ENCODE assay signal across 2 cellular contexts in the genomic region with DNA sequence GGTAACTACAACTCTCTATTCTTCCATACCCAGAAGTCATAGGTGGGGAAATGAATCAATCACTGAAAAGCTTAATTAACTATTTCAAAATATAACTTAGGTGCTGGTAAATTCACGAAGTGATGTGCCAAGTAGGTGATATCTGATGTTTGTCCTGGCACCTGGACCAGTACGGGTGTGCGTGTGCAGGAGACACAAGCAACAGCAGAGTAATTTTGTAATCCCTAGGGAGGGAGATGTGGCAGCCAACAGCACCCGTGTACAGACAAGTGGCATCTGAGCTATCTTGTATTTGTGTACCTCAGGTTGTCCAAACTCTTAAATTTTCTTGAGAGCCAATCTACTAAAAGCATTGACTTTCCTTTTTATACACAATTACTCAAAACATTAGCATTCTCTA.
TF ChIP-seq lines count a peak whose summit lies in the region.

No MANE protein-coding gene starts in this region.

TF ChIP-seq in liver, 16 proteins besides CTCF, POLR2A, EP300 and RAD21 (continued from another document):
- TF ChIP-seq, protein P1, sequence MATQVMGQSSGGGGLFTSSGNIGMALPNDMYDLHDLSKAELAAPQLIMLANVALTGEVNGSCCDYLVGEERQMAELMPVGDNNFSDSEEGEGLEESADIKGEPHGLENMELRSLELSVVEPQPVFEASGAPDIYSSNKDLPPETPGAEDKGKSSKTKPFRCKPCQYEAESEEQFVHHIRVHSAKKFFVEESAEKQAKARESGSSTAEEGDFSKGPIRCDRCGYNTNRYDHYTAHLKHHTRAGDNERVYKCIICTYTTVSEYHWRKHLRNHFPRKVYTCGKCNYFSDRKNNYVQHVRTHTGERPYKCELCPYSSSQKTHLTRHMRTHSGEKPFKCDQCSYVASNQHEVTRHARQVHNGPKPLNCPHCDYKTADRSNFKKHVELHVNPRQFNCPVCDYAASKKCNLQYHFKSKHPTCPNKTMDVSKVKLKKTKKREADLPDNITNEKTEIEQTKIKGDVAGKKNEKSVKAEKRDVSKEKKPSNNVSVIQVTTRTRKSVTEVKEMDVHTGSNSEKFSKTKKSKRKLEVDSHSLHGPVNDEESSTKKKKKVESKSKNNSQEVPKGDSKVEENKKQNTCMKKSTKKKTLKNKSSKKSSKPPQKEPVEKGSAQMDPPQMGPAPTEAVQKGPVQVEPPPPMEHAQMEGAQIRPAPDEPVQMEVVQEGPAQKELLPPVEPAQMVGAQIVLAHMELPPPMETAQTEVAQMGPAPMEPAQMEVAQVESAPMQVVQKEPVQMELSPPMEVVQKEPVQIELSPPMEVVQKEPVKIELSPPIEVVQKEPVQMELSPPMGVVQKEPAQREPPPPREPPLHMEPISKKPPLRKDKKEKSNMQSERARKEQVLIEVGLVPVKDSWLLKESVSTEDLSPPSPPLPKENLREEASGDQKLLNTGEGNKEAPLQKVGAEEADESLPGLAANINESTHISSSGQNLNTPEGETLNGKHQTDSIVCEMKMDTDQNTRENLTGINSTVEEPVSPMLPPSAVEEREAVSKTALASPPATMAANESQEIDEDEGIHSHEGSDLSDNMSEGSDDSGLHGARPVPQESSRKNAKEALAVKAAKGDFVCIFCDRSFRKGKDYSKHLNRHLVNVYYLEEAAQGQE (IDR thresholded peaks at IDR 0.05): peak; percentile 30
- TF ChIP-seq, protein P2, sequence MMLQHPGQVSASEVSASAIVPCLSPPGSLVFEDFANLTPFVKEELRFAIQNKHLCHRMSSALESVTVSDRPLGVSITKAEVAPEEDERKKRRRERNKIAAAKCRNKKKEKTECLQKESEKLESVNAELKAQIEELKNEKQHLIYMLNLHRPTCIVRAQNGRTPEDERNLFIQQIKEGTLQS (IDR thresholded peaks at IDR 0.05): no peak
- TF ChIP-seq NR2F2 (IDR thresholded peaks at IDR 0.05) (no peak), HNF4A (conservative IDR thresholded peaks at IDR 0.05) (peak; percentile 8 to 61), HNF4G (IDR thresholded peaks at IDR 0.05) (no peak), FOXA1 (IDR thresholded peaks at IDR 0.05) (no peak), GABPA (IDR thresholded peaks at IDR 0.05 in 1 of 2, conservative IDR thresholded peaks at IDR 0.05 in 1 of 2) (no peak), JUND (IDR thresholded peaks at IDR 0.05) (no peak), RXRA (IDR thresholded peaks at IDR 0.05) (peak in 1 of 2 donors; percentile 65), SP1 (IDR thresholded peaks at IDR 0.05) (peak; percentile 16), EGR1 (IDR thresholded peaks at IDR 0.05; ENCODE audit: low read depth in 2 of 2) (no peak)
- TF ChIP-seq, protein P3, sequence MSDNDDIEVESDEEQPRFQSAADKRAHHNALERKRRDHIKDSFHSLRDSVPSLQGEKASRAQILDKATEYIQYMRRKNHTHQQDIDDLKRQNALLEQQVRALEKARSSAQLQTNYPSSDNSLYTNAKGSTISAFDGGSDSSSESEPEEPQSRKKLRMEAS (IDR thresholded peaks at IDR 0.05): peak; percentile 25
- TF ChIP-seq, protein P4, sequence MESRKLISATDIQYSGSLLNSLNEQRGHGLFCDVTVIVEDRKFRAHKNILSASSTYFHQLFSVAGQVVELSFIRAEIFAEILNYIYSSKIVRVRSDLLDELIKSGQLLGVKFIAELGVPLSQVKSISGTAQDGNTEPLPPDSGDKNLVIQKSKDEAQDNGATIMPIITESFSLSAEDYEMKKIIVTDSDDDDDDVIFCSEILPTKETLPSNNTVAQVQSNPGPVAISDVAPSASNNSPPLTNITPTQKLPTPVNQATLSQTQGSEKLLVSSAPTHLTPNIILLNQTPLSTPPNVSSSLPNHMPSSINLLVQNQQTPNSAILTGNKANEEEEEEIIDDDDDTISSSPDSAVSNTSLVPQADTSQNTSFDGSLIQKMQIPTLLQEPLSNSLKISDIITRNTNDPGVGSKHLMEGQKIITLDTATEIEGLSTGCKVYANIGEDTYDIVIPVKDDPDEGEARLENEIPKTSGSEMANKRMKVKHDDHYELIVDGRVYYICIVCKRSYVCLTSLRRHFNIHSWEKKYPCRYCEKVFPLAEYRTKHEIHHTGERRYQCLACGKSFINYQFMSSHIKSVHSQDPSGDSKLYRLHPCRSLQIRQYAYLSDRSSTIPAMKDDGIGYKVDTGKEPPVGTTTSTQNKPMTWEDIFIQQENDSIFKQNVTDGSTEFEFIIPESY (IDR thresholded peaks at IDR 0.05): peak; percentile 46

TF ChIP-seq in HepG2, 621 proteins besides CTCF, POLR2A, EP300 and RAD21:
- TF ChIP-seq, protein P5, sequence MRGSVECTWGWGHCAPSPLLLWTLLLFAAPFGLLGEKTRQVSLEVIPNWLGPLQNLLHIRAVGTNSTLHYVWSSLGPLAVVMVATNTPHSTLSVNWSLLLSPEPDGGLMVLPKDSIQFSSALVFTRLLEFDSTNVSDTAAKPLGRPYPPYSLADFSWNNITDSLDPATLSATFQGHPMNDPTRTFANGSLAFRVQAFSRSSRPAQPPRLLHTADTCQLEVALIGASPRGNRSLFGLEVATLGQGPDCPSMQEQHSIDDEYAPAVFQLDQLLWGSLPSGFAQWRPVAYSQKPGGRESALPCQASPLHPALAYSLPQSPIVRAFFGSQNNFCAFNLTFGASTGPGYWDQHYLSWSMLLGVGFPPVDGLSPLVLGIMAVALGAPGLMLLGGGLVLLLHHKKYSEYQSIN (CRISPR knock-in tag; IDR thresholded peaks at IDR 0.05; ENCODE audit: borderline replicate concordance): no peak
- TF ChIP-seq, protein P6, sequence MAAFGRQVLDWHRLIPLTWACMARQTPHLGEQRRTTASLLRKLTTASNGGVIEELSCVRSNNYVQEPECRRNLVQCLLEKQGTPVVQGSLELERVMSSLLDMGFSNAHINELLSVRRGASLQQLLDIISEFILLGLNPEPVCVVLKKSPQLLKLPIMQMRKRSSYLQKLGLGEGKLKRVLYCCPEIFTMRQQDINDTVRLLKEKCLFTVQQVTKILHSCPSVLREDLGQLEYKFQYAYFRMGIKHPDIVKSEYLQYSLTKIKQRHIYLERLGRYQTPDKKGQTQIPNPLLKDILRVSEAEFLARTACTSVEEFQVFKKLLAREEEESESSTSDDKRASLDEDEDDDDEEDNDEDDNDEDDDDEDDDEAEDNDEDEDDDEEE (CRISPR knock-in tag; IDR thresholded peaks at IDR 0.05): no peak
- TF ChIP-seq KAT8 (CRISPR knock-in tag; IDR thresholded peaks at IDR 0.05) (no peak), SRF (IDR thresholded peaks at IDR 0.05; ENCODE audit: low read depth, low read length) (no peak), SMC3 (IDR thresholded peaks at IDR 0.05; ENCODE audit: low read length) (no peak), JARID2 (CRISPR knock-in tag; IDR thresholded peaks at IDR 0.05; ENCODE audit: insufficient replicate concordance) (no peak)
- TF ChIP-seq, protein P3 (IDR thresholded peaks at IDR 0.05): no peak
- TF ChIP-seq, protein P7, sequence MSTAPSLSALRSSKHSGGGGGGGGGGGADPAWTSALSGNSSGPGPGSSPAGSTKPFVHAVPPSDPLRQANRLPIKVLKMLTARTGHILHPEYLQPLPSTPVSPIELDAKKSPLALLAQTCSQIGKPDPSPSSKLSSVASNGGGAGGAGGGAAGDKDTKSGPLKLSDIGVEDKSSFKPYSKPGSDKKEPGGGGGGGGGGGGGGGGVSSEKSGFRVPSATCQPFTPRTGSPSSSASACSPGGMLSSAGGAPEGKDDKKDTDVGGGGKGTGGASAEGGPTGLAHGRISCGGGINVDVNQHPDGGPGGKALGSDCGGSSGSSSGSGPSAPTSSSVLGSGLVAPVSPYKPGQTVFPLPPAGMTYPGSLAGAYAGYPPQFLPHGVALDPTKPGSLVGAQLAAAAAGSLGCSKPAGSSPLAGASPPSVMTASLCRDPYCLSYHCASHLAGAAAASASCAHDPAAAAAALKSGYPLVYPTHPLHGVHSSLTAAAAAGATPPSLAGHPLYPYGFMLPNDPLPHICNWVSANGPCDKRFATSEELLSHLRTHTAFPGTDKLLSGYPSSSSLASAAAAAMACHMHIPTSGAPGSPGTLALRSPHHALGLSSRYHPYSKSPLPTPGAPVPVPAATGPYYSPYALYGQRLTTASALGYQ (CRISPR knock-in tag; IDR thresholded peaks at IDR 0.05): no peak
- TF ChIP-seq, protein P8, sequence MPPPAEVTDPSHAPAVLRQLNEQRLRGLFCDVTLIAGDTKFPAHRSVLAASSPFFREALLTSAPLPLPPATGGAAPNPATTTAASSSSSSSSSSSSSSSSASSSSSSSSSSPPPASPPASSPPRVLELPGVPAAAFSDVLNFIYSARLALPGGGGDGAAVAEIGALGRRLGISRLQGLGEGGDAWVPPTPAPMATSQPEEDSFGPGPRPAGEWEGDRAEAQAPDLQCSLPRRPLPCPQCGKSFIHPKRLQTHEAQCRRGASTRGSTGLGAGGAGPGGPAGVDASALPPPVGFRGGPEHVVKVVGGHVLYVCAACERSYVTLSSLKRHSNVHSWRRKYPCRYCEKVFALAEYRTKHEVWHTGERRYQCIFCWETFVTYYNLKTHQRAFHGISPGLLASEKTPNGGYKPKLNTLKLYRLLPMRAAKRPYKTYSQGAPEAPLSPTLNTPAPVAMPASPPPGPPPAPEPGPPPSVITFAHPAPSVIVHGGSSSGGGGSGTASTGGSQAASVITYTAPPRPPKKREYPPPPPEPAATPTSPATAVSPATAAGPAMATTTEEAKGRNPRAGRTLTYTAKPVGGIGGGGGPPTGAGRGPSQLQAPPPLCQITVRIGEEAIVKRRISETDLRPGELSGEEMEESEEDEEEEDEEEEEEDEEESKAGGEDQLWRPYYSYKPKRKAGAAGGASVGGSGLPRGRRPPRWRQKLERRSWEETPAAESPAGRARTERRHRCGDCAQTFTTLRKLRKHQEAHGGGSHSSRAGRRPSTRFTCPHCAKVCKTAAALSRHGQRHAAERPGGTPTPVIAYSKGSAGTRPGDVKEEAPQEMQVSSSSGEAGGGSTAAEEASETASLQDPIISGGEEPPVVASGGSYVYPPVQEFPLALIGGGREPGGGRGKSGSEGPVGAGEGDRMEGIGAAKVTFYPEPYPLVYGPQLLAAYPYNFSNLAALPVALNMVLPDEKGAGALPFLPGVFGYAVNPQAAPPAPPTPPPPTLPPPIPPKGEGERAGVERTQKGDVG (CRISPR knock-in tag; IDR thresholded peaks at IDR 0.05; ENCODE audit: borderline replicate concordance): no peak
